10 cellular contexts compared by ENCODE assay signal in the genomic region with DNA sequence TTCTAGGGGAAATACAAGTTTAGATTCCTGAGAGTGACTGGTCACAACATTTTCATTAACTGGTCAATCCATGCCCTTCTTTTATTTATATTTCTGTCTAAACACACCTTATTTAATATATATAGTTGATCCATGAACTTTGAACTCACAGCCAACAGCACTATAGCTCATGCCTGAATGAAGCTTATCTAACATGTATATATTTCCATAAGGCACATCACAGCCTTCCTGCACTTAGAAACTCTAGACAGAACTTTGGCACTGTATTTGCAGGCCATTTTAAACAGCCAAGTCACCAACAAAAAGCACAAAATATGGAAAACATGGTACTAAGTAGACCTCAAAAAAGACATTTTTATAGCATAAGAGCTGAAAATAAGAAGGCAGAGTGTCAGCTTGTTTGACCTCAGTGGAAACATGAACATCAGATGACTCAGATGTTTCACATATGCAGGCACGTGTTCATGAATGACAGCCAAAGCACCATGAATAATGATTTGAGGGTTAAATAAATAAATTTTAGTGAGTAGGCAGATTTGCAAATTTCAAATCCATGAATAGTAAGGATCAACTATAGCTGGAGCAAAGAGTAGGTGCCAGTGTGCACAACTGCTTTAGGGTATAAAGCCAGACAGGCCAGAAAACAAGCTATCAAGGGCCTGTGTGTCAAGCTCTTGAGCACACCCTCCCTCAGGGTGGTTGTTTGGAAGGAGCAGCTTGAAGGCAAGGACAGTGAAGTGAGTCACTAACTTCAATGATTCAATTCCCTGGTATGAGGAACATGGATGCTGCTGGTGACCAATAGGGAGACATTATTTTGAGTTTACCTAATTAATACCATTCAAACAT.
DNase-seq lines count a peak whose midpoint lies in the region; ATAC-seq and TF ChIP-seq lines count a peak whose summit lies in the region.
"Had no signal": no experiment of that assay in that cellular context is flagged by ENCODE, and none has a peak within 500 bp of the region (broad histone marks: within the 10 kb centered on the region; RNA-seq: fewer than 3 reads in every experiment).

No MANE protein-coding gene starts in this region.

- H3K9me3 Mint-ChIP-seq in osteocyte (ENCODE audit: unreplicated experiment) = no peaks in the 10 kb centered on the region

- no peaks in the 10 kb centered on the region for H3K36me3 ChIP-seq in IMR-90 (ENCODE audit: control insufficient read depth, insufficient read depth, low read length)
- H3K36me3 ChIP-seq in colonic mucosa = no peaks in the 10 kb centered on the region

- no peaks in the 10 kb centered on the region; the same call in 1 of the 2 replicates for H4K20me1 ChIP-seq in IMR-90 (ENCODE audit: insufficient read depth, low read length)

- H3K4ac ChIP-seq in IMR-90 (ENCODE audit: low read depth, low read length) = peak overlapping the region; percentile 27; the same call in 1 of the 2 replicates

- peaks cover 19% of the 10 kb centered on the region for H3K9me1 ChIP-seq in IMR-90 (ENCODE audit: insufficient read depth, low read length)

- no peak overlapping the region for H3K23ac ChIP-seq in IMR-90 (ENCODE audit: low read depth, low read length)

- H2BK15ac ChIP-seq in IMR-90 (ENCODE audit: low read depth, low read length) = peak overlapping the region; percentile 43; the same call in 1 of the 3 replicates

- TF ChIP-seq RAD21 in IMR-90 (IDR thresholded peaks at IDR 0.05; ENCODE audit: low read length) = peak; percentile 26; the same call in 1 of the 2 replicates

- peak overlapping the region; percentile 50; the same call in 1 of the 2 replicates for H2BK20ac ChIP-seq in IMR-90 (ENCODE audit: low read depth, low read length)

- no peak for TF ChIP-seq CTCF in GM12865 (IDR thresholded peaks at IDR 0.05; ENCODE audit: insufficient read depth, low read depth, low read length, missing control alignments)
- TF ChIP-seq CTCF in IMR-90 (conservative IDR thresholded peaks at IDR 0.05; ENCODE audit: low read depth, low read length) = no peak
- no peak for TF ChIP-seq CTCF in colonic mucosa (IDR thresholded peaks at IDR 0.05)
- no peak for TF ChIP-seq CTCF in osteocyte (IDR thresholded peaks at IDR 0.05)
- no peak for TF ChIP-seq CTCF in GM13977 (IDR thresholded peaks at IDR 0.05; ENCODE audit: extremely low read depth, insufficient read depth, missing control alignments)

- peaks cover 16% of the 10 kb centered on the region for H3K4me1 ChIP-seq in IMR-90 (ENCODE audit: control insufficient read depth, insufficient read depth, low read length)
- no peaks in the 10 kb centered on the region for H3K4me1 ChIP-seq in colonic mucosa

- H3K27me3 Mint-ChIP-seq in osteocyte (ENCODE audit: unreplicated experiment) = no peaks in the 10 kb centered on the region

- no peak overlapping the region for H3K14ac ChIP-seq in IMR-90 (replicated peaks; ENCODE audit: low read depth, low read length)

- CTCF ChIA-PET in IMR-90 (lab: Yijun Ruan, JAX) = interaction anchor here (1.3 to 3.9 kb wide), 4 partner anchors 13 to 177 kb away, joined by 3 to 16 read pairs (median 4); a partner anchor contains a TSS

- BruUV-seq in IMR-90 (replicated peaks; lab: Mats Ljungman, UMichigan) = no TSS peak

- no peak overlapping the region for H3K4me3 Mint-ChIP-seq in osteocyte (ENCODE audit: unreplicated experiment)

- H3K9ac ChIP-seq in IMR-90 (ENCODE audit: low read depth, low read length) (no peak overlapping the region), colonic mucosa (ENCODE audit: low read depth in 2 of 2, low read length in 2 of 2) (no peak overlapping the region)

- no peaks in the 10 kb centered on the region for H3K36me3 Mint-ChIP-seq in osteocyte (ENCODE audit: unreplicated experiment)

- H3K27ac ChIP-seq in IMR-90 (ENCODE audit: insufficient read depth, low read length) = peak overlapping the region; percentile 14
- H3K27ac ChIP-seq in colonic mucosa = peak overlapping the region; percentile 10

- no peak overlapping the region for H4K91ac ChIP-seq in IMR-90 (ENCODE audit: insufficient read depth, low read depth, low read length)

- H2BK5ac ChIP-seq in IMR-90 (ENCODE audit: low read depth, low read length, poor library complexity, severe bottlenecking) = peak overlapping the region; percentile 89

- H3K18ac ChIP-seq in IMR-90 (ENCODE audit: low read depth, low read length) = peak overlapping the region; percentile 32; the same call in 1 of the 2 replicates

- H4K8ac ChIP-seq in IMR-90 (ENCODE audit: low read depth in 2 of 2, low read length in 2 of 2) = peak overlapping the region; percentile 10 to 19; a peak in 3 of 4 replicates

- no peak overlapping the region for H2AK5ac ChIP-seq in IMR-90 (ENCODE audit: low read depth, low read length)

- peak overlapping the region; percentile 83 for H3K27ac Mint-ChIP-seq in osteocyte (ENCODE audit: unreplicated experiment)

- peak overlapping the region; percentile 1 for H2BK120ac ChIP-seq in IMR-90 (ENCODE audit: low read depth, low read length)

- intact Hi-C loops in IMR-90 (cut with micrococcal nuclease) = loop anchor here (1.0 to 5.0 kb wide), 3 partner anchors 43 to 231 kb away; a partner anchor contains a TSS
- intact Hi-C loops in colonic mucosa (cut with DNase I) = no loop called here

- no peak overlapping the region for H2AFZ ChIP-seq in IMR-90 (replicated peaks; ENCODE audit: low read length, poor library complexity)

- in situ Hi-C loops in IMR-90 (cut with MboI; ENCODE audit: low sequenced_read_pairs) = loop anchor here (5.0 kb wide), 1 partner anchor 46 kb away; no protein-coding TSS in a partner anchor
- in situ Hi-C loops in GM13977 (cut with MboI; ENCODE audit: low pct_unique_long_range_greater_than_20kb, low sequenced_read_pairs, unreplicated experiment) = no loop called here

- dilution Hi-C loops in IMR-90 (cut with HindIII; ENCODE audit: low sequenced_read_pairs, unreplicated experiment) = no loop called here

- peaks cover 45% of the 10 kb centered on the region for H3K4me1 Mint-ChIP-seq in osteocyte (ENCODE audit: unreplicated experiment)

- H3K4me2 ChIP-seq in IMR-90 (ENCODE audit: low read depth, low read length) = no peak overlapping the region

- TF ChIP-seq POLR2A in IMR-90 (IDR thresholded peaks at IDR 0.05; ENCODE audit: low read depth, low read length) = no peak

- H3K9me3 ChIP-seq in IMR-90 (ENCODE audit: control insufficient read depth, insufficient read depth, low read length) (no peaks in the 10 kb centered on the region), colonic mucosa (no peaks in the 10 kb centered on the region)

- POLR2A ChIA-PET in IMR-90 (lab: Charles Lee; ENCODE audit: unreplicated experiment) = interaction anchor here (0.6 to 1.1 kb wide), 2 partner anchors 44 to 89 kb away, joined by 3 to 4 read pairs; a partner anchor contains a TSS

- H3K27me3 ChIP-seq in IMR-90 (ENCODE audit: control insufficient read depth, insufficient read depth, low read length) (no peaks in the 10 kb centered on the region), colonic mucosa (no peaks in the 10 kb centered on the region)

- no CpG with 5 or more reads among the region's 1 CpG for WGBS in IMR-90 (ENCODE audit: extremely low coverage in 2 of 2, insufficient read length in 1 of 2), 2 experiments

- H4K5ac ChIP-seq in IMR-90 (ENCODE audit: low read depth, low read length) = no peak overlapping the region; the same call in 1 of the 2 replicates

- peak overlapping the region; percentile 51; the same call in 1 of the 2 replicates for H3K56ac ChIP-seq in IMR-90 (ENCODE audit: extremely low read depth, insufficient read depth, low read length)

- peak; percentile 94 for ATAC-seq in IMR-90 (ENCODE audit: low read depth)

- H3K79me1 ChIP-seq in IMR-90 (ENCODE audit: low read depth in 1 of 2, low read length in 2 of 2) = peaks cover 5 to 11% of the 10 kb centered on the region in 2 experiments; a peak in 3 of 4 replicates

- peak; percentile 19 for DNase-seq in GM12865 (ENCODE audit: low read depth)
- peak; percentile 98 for DNase-seq in IMR-90
- DNase-seq in colonic mucosa = no peak
- no peak for DNase-seq in osteocyte (ENCODE audit: extremely low spot score, unreplicated experiment)
- DNase-seq in NCI-H524 treated with DMSO at 0.1 percent for 48 hours (lab: John Stamatoyannopoulos, UW) = no peak
- no peak for DNase-seq in ureter (ENCODE audit: low spot score)
- no peak for DNase-seq in GM13977 (ENCODE audit: low spot score)
- no peak for DNase-seq in central memory CD4-positive, alpha-beta T cell
- DNase-seq: NCI-H82; stimulated activated CD4-positive, alpha-beta T cell treated with anti-CD3 and anti-CD28 coated beads, Interleukin-1b, Interleukin-23, amount 100 ng/mL, for 48 hours had no signal

- no peak overlapping the region for H3K4me3 ChIP-seq in GM12865 (ENCODE audit: low read depth, low read length)
- no peak overlapping the region for H3K4me3 ChIP-seq in IMR-90 (ENCODE audit: insufficient read depth, low read depth, low read length)
- H3K4me3 ChIP-seq in colonic mucosa = no peak overlapping the region

- no peak overlapping the region for H2AK9ac ChIP-seq in IMR-90 (replicated peaks; ENCODE audit: low read depth, low read length, poor library complexity)

TF ChIP-seq in IMR-90, 13 proteins besides CTCF, POLR2A, EP300 and RAD21 (continues in another document):
- no peak for TF ChIP-seq CEBPB (IDR thresholded peaks at IDR 0.05; ENCODE audit: low read depth, low read length)
- TF ChIP-seq SMC3 (IDR thresholded peaks at IDR 0.05; ENCODE audit: low read depth, low read length) = no peak
- peak; percentile 70; the same call in 1 of the 2 replicates for TF ChIP-seq MXI1 (IDR thresholded peaks at IDR 0.05; ENCODE audit: borderline replicate concordance, low read depth, low read length)
- no peak for TF ChIP-seq RCOR1 (IDR thresholded peaks at IDR 0.05; ENCODE audit: insufficient replicate concordance, low read length)
- TF ChIP-seq, protein P1, sequence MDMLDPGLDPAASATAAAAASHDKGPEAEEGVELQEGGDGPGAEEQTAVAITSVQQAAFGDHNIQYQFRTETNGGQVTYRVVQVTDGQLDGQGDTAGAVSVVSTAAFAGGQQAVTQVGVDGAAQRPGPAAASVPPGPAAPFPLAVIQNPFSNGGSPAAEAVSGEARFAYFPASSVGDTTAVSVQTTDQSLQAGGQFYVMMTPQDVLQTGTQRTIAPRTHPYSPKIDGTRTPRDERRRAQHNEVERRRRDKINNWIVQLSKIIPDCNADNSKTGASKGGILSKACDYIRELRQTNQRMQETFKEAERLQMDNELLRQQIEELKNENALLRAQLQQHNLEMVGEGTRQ (IDR thresholded peaks at IDR 0.05; ENCODE audit: low read depth, low read length) = peak; percentile 86
- 0 out of 2 replicates have a peak, but pooled peaks have one; percentile 40 for TF ChIP-seq MAFK (IDR thresholded peaks at IDR 0.05; ENCODE audit: low read depth, low read length)
- TF ChIP-seq FOS (IDR thresholded peaks at IDR 0.05; ENCODE audit: low read depth, low read length) = peak; percentile 84
- peak; percentile 96 for TF ChIP-seq BHLHE40 (IDR thresholded peaks at IDR 0.05; ENCODE audit: low read depth, low read length)
- peak; percentile 17; the same call in 1 of the 2 replicates for TF ChIP-seq MAZ (IDR thresholded peaks at IDR 0.05; ENCODE audit: borderline replicate concordance, low read depth, low read length)

Comparison
In these comparisons a context has a peak if more than half of its experiments do, and no peak if none do; other contexts are left out.
1. DNase-seq: peak in GM12865 (single experiment) and IMR-90 (single experiment); none in colonic mucosa (single experiment), osteocyte (single experiment), NCI-H524 treated with DMSO at 0.1 percent for 48 hours (single experiment), ureter (single experiment), GM13977 (single experiment) and central memory CD4-positive, alpha-beta T cell (single experiment).